Comparison of ENCODE assay signal across 9 cellular contexts in genomic region chr20:2751868-2752630, GRCh38. TPM values are rescaled to one million over a fixed set of nuclear protein-coding genes. Genes with fewer than 3 reads are reported as not detected.
A peak's percentile ranks its signal among the peaks of the same experiment; 100 is the strongest.
DNase-seq lines count a peak whose midpoint lies in the region; ATAC-seq, FAIRE-seq and TF ChIP-seq lines count a peak whose summit lies in the region.
"Had no signal": no experiment of that assay in that cellular context is flagged by ENCODE, and none has a peak within 500 bp of the region (broad histone marks: within the 10 kb centered on the region; RNA-seq: fewer than 3 reads in every experiment).

No MANE protein-coding gene starts in this region.

- no peaks in the 10 kb centered on the region for H3K9me3 Mint-ChIP-seq in HFFc6

- H3K4me2 ChIP-seq in SU-DHL-6 (ENCODE audit: low read depth, low read length, poor library complexity, severe bottlenecking) (peak overlapping the region; percentile 43), K562 (ENCODE audit: insufficient read depth, low read length) (peak overlapping the region; percentile 72)

- H3K4me1 Mint-ChIP-seq in HFFc6 (ENCODE audit: low read depth), result peaks cover 23% of the 10 kb centered on the region

- H3K27ac ChIP-seq in SU-DHL-6 (ENCODE audit: low read depth, low read length), result no peak overlapping the region
- no peak overlapping the region for H3K27ac ChIP-seq in K562 (ENCODE audit: extremely low read depth, low read depth, low read length)
- H3K27ac ChIP-seq in right lobe of liver, result peak overlapping the region; percentile 40 to 86 (median 54)
- H3K27ac ChIP-seq in subcutaneous abdominal adipose tissue (ENCODE audit: low read depth, low read length), result no peak overlapping the region

- POLR2A ChIA-PET in K562 (lab: Yijun Ruan, JAX), result interaction anchor here (0.6 kb wide), 1 partner anchor 1633 kb away, joined by 3 read pairs; no protein-coding TSS in a partner anchor

- TF ChIP-seq CTCF in SU-DHL-6 (IDR thresholded peaks at IDR 0.05; ENCODE audit: insufficient read depth, low read length, poor library complexity, severe bottlenecking) (no peak), K562 (IDR thresholded peaks at IDR 0.05 in 2 of 3, conservative IDR thresholded peaks at IDR 0.05 in 1 of 3; ENCODE audit: insufficient read depth in 2 of 3, low read depth in 1 of 3, low read length in 3 of 3) (peak in 2 of 3 experiments; percentile 23 to 57; a peak in 2 of 6 replicates), right lobe of liver (IDR thresholded peaks at IDR 0.05) (peak; percentile 6 to 35 (median 17)), HFFc6 (IDR thresholded peaks at IDR 0.05) (no peak)

- H3K79me2 ChIP-seq in SU-DHL-6 (ENCODE audit: insufficient read depth, low read length) (no peaks in the 10 kb centered on the region), K562 (ENCODE audit: control insufficient read depth, insufficient read depth, low read length) (no peaks in the 10 kb centered on the region)

- H3K9me3 ChIP-seq in SU-DHL-6 (ENCODE audit: insufficient read depth, low read length) (no peaks in the 10 kb centered on the region), K562 (replicated peaks; ENCODE audit: control insufficient read depth, insufficient read depth, low read depth, low read length) (no peaks in the 10 kb centered on the region), right lobe of liver (no peaks in the 10 kb centered on the region), subcutaneous abdominal adipose tissue (ENCODE audit: control insufficient read depth in 5 of 5, low read length in 5 of 5) (no peaks in the 10 kb centered on the region)

- no peak for FAIRE-seq in K562 (lab: Jason Lieb, UNC)
- FAIRE-seq: A204.1 had no signal

- H3K27me3 ChIP-seq in SU-DHL-6 (ENCODE audit: low read length) (no peaks in the 10 kb centered on the region), K562 (ENCODE audit: control insufficient read depth in 2 of 2, insufficient read depth in 2 of 2, low read length in 2 of 2) (peaks cover 0 to 37% of the 10 kb centered on the region in 2 experiments; a peak in 2 of 5 replicates), right lobe of liver (no peaks in the 10 kb centered on the region), subcutaneous abdominal adipose tissue (ENCODE audit: control insufficient read depth in 5 of 5, insufficient read depth in 4 of 5, low read length in 5 of 5) (peaks cover 22 to 60% (median 53%) of the 10 kb centered on the region in 5 donors)

- no peak for TF ChIP-seq POLR2A in K562 (conservative IDR thresholded peaks at IDR 0.05)
- peak; percentile 37 for TF ChIP-seq POLR2A in right lobe of liver (IDR thresholded peaks at IDR 0.05)

- intact Hi-C loops in K562 (cut with micrococcal nuclease) (loop anchor here (1.0 kb wide), 1 partner anchor 64 kb away; no protein-coding TSS in a partner anchor), right lobe of liver (cut with DNase I) (loop anchor here in 1 of 2 donors (10.0 kb wide), 1 partner anchor 113 kb away; no protein-coding TSS in a partner anchor)

- in situ Hi-C loops in K562 (cut with MboI), result loop anchor here (10.0 kb wide), 1 partner anchor 243 kb away; no protein-coding TSS in a partner anchor

- H3K4me1 ChIP-seq in K562 (replicated peaks in 1 of 2; ENCODE audit: control insufficient read depth in 2 of 2, insufficient read depth in 2 of 2, low read length in 2 of 2), result peaks cover 2 to 39% of the 10 kb centered on the region in 2 experiments; a peak in 4 of 5 replicates
- H3K4me1 ChIP-seq in right lobe of liver, result peaks cover 0 to 24% (median 4%) of the 10 kb centered on the region in 4 donors
- peaks cover 0 to 30% (median 23%) of the 10 kb centered on the region in 5 donors for H3K4me1 ChIP-seq in subcutaneous abdominal adipose tissue (ENCODE audit: control insufficient read depth in 5 of 5, insufficient read depth in 5 of 5, low read length in 5 of 5)

- H4K20me1 ChIP-seq in SU-DHL-6 (ENCODE audit: low read depth, low read length), result no peaks in the 10 kb centered on the region
- no peaks in the 10 kb centered on the region for H4K20me1 ChIP-seq in K562 (replicated peaks; ENCODE audit: control insufficient read depth, insufficient read depth, low read length)

- WGBS in K562 (ENCODE audit: insufficient coverage, low coverage, missing lambda C conversion rate), result 0% methylated on average over 2 of the region's 100 CpGs
- 2% methylated on average over 10 of the region's 100 CpGs for WGBS in right lobe of liver (ENCODE audit: insufficient coverage, low coverage, low lambda C conversion rate, missing lambda C conversion rate)

- H3K36me3 Mint-ChIP-seq in HFFc6 (ENCODE audit: low read depth), result no peaks in the 10 kb centered on the region

- BruUV-seq in K562 (replicated peaks; lab: Mats Ljungman, UMichigan), result no TSS peak

- CTCF ChIA-PET in K562 (lab: Yijun Ruan, JAX; ENCODE audit: low intra/inter-chr PET ratio), result interaction anchor here (0.6 to 1.7 kb wide), 2 partner anchors 100 kb away, joined by 3 to 6 read pairs; partner anchors contain the start of gene NOP56

- H3K27me3 Mint-ChIP-seq in HFFc6 (ENCODE audit: insufficient read depth), result peaks cover 52% of the 10 kb centered on the region

- no peaks in the 10 kb centered on the region for H3F3A ChIP-seq in SU-DHL-6 (ENCODE audit: insufficient read depth)

- H3K9ac ChIP-seq in SU-DHL-6 (ENCODE audit: low read length), result no peak overlapping the region; the same call in 1 of the 2 replicates
- peak overlapping the region in 1 of 2 experiments; percentile 85; a peak in 2 of 4 replicates for H3K9ac ChIP-seq in K562 (ENCODE audit: insufficient read depth in 1 of 2, low read depth in 2 of 2, low read length in 2 of 2)
- no peak overlapping the region for H3K9ac ChIP-seq in subcutaneous abdominal adipose tissue (ENCODE audit: low read length in 5 of 5)

- H3K36me3 ChIP-seq in SU-DHL-6 (ENCODE audit: low read length), result no peaks in the 10 kb centered on the region
- H3K36me3 ChIP-seq in K562 (ENCODE audit: control insufficient read depth, insufficient read depth, low read length), result no peaks in the 10 kb centered on the region
- H3K36me3 ChIP-seq in right lobe of liver, result no peaks in the 10 kb centered on the region
- no peaks in the 10 kb centered on the region for H3K36me3 ChIP-seq in subcutaneous abdominal adipose tissue (ENCODE audit: control insufficient read depth in 5 of 5, insufficient read depth in 5 of 5, low read length in 5 of 5)

- H3K4me3 Mint-ChIP-seq in HFFc6, result no peak overlapping the region

- peak overlapping the region; percentile 39 for H3K4me3 ChIP-seq in SU-DHL-6 (ENCODE audit: insufficient read depth, low read length, poor library complexity, severe bottlenecking)
- H3K4me3 ChIP-seq in K562, result peak overlapping the region; percentile 40
- H3K4me3 ChIP-seq in right lobe of liver, result peak overlapping the region; percentile 49 to 64 (median 55)
- H3K4me3 ChIP-seq in subcutaneous abdominal adipose tissue (ENCODE audit: low read depth in 1 of 5, low read length in 5 of 5), result peak overlapping the region in 4 of 5 donors; percentile 27 to 61 (median 49)

- no peak for TF ChIP-seq RAD21 in K562 (CRISPR knock-in tag; conservative IDR thresholded peaks at IDR 0.05 in 1 of 2, IDR thresholded peaks at IDR 0.05 in 1 of 2)

- peak; percentile 72 for DNase-seq in DMS 273 (lab: John Stamatoyannopoulos, UW; ENCODE audit: unreplicated experiment)
- no peak for DNase-seq in DMS 273 treated with DMSO at 0.1 percent for 48 hours (lab: John Stamatoyannopoulos, UW)
- DNase-seq in K562 (ENCODE audit: extremely low read depth in 1 of 4, low spot score in 3 of 4), result peak; percentile 44 to 84 (median 70)
- DNase-seq in right lobe of liver, result peak in 2 of 3 donors; percentile 53 to 63
- no peak for DNase-seq in HFFc6

- TF ChIP-seq EP300 in K562 (IDR thresholded peaks at IDR 0.05; ENCODE audit: low read length), result no peak

- H3K9me2 ChIP-seq in SU-DHL-6 (replicated peaks; ENCODE audit: insufficient read depth, low read length), result no peaks in the 10 kb centered on the region

- H2AFZ ChIP-seq in SU-DHL-6 (ENCODE audit: low read depth, low read length, severe bottlenecking) (no peak overlapping the region), K562 (ENCODE audit: low read depth, low read length) (peak overlapping the region; percentile 72)

- no peaks in the 10 kb centered on the region for H3K9me1 ChIP-seq in K562 (ENCODE audit: control insufficient read depth, insufficient read depth, low read length)

- ATAC-seq in K562 (peak; percentile 81), right lobe of liver (peak; percentile 49 to 62 (median 51)), HG02852 (IDR thresholded peaks at IDR 0.05; ENCODE audit: unreplicated experiment) (no peak)

- H3K27ac Mint-ChIP-seq in HFFc6, result no peak overlapping the region

RNA-seq across cellular contexts. Expression of gene CPXM1, which starts 48.4 kb away (rescaled TPM):
- total RNA-seq in K562 (2011; cell fraction: chromatin; rRNA removed; ENCODE audit: low replicate concordance), result 4.1 and 15.4 TPM in 2 replicates
- total RNA-seq in K562 (2011; cell fraction: nucleolus; rRNA removed), result 6.3 and 13.0 TPM in 2 replicates
- total RNA-seq in K562 (2011; cell fraction: nucleoplasm; rRNA removed), result 5.3 and 5.7 TPM in 2 replicates
- total RNA-seq in K562 (2014; rRNA removed), result 0.32 and 0.41 TPM in 2 replicates
- total RNA-seq in K562 (2014; rRNA removed; fragmentation: Illumina TruSeq; extraction: Trizol), result 0.07 and 0.13 TPM in 2 replicates
- total RNA-seq in K562 (2015; rRNA removed; fragmentation: Illumina TruSeq; extraction: Trizol), result 0.04 TPM in 1 of 2 replicates, not detected in the other
- total RNA-seq in K562 (2021), result 0.47 and 0.49 TPM in 2 replicates
- polyA plus RNA-seq in K562 (2011; rRNA removed), result 1.1 and 4.5 TPM in 2 replicates
- 3.0 and 3.8 TPM in 2 replicates for polyA plus RNA-seq in K562 (2011; cell fraction: cytosol; rRNA removed)
- polyA plus RNA-seq in K562 (2011; cell fraction: nucleus; rRNA removed), result 13.5 and 29.6 TPM in 2 replicates
- polyA plus RNA-seq in K562 (2012), result 0.18 and 0.86 TPM in 2 replicates
- polyA plus RNA-seq in K562 (2014; fragmentation: Illumina TruSeq; extraction: Trizol), result 0.45 and 0.50 TPM in 2 replicates
- polyA plus RNA-seq in K562 (2014; fragmentation: Nextera tagmentation; extraction: Ambion mirVana), result not detected
- polyA plus RNA-seq in K562 (2014; rRNA removed), result 0.28 and 0.37 TPM in 2 replicates
- 0.67 and 1.1 TPM in 2 replicates for polyA minus RNA-seq in K562 (2011; rRNA and poly(A)+ RNA removed)
- polyA minus RNA-seq in K562 (2011; cell fraction: cytosol; rRNA and poly(A)+ RNA removed), result 0.55 and 0.86 TPM in 2 replicates
- 1.1 and 3.6 TPM in 2 replicates for polyA minus RNA-seq in K562 (2011; cell fraction: nucleus; rRNA and poly(A)+ RNA removed)
- under 1 TPM in 3 of 6 experiments, not detected in 3; 0.07 to 0.16 (median 0.12) TPM for total RNA-seq in right lobe of liver
- total RNA-seq in HFFc6 (2021; fragmentation: NEBNext Ultra II Directional; extraction: Animal tissue kit (Norgen Biotek cat#: 25700)), result under 1 TPM in 1 of 6 experiments, not detected in 5; 0.10 TPM

RNA-seq across cellular contexts. Expression of gene EBF4, which starts 59.5 kb away (rescaled TPM):
- 0.25 and 0.62 TPM in 2 replicates for total RNA-seq in K562 (2011; cell fraction: chromatin; rRNA removed; ENCODE audit: low replicate concordance)
- total RNA-seq in K562 (2011; cell fraction: nucleolus; rRNA removed), result 0.17 and 0.39 TPM in 2 replicates
- total RNA-seq in K562 (2011; cell fraction: nucleoplasm; rRNA removed), result not detected in 2 replicates
- total RNA-seq in K562 (2014; rRNA removed) (0.09 TPM in 1 of 2 replicates, not detected in the other), K562 (2014; rRNA removed; fragmentation: Illumina TruSeq; extraction: Trizol) (not detected in 2 replicates), K562 (2015; rRNA removed; fragmentation: Illumina TruSeq; extraction: Trizol) (not detected in 2 replicates), K562 (2021) (not detected in 2 replicates), right lobe of liver (10 to 100 TPM in 1 of 6 experiments, 1 to 10 TPM in 5; 2.8 to 16.6 (median 6.2) TPM)
- polyA plus RNA-seq in K562 (2011; rRNA removed) (0.04 TPM in 1 of 2 replicates, not detected in the other), K562 (2014; fragmentation: Illumina TruSeq; extraction: Trizol) (not detected in 2 replicates), K562 (2014; fragmentation: Nextera tagmentation; extraction: Ambion mirVana) (not detected), K562 (2014; rRNA removed) (not detected in 2 replicates)
- 0.03 and 0.16 TPM in 2 replicates for polyA plus RNA-seq in K562 (2011; cell fraction: cytosol; rRNA removed)
- 0.21 and 0.34 TPM in 2 replicates for polyA plus RNA-seq in K562 (2011; cell fraction: nucleus; rRNA removed)
- polyA plus RNA-seq in K562 (2012), result 0.32 TPM in 1 of 2 replicates, not detected in the other
- not detected in 2 replicates for polyA minus RNA-seq in K562 (2011; rRNA and poly(A)+ RNA removed)
- not detected in 2 replicates for polyA minus RNA-seq in K562 (2011; cell fraction: cytosol; rRNA and poly(A)+ RNA removed)
- polyA minus RNA-seq in K562 (2011; cell fraction: nucleus; rRNA and poly(A)+ RNA removed), result 0.22 TPM in 1 of 2 replicates, not detected in the other
- under 1 TPM in 3 of 6 experiments, not detected in 3; 0.14 to 0.48 (median 0.46) TPM for total RNA-seq in HFFc6 (2021; fragmentation: NEBNext Ultra II Directional; extraction: Animal tissue kit (Norgen Biotek cat#: 25700))

Comparison
In these comparisons a context has a peak if more than half of its experiments do, and no peak if none do; other contexts are left out.
1. DNase-seq: peak in DMS 273 (single experiment), K562 (4 of 4) and right lobe of liver (2 of 3); none in DMS 273 treated with DMSO at 0.1 percent for 48 hours (single experiment) and HFFc6 (single experiment).
2. H3K27ac ChIP-seq: peak in right lobe of liver (3 of 3); none in SU-DHL-6 (single experiment), K562 (single experiment) and subcutaneous abdominal adipose tissue (single experiment).
3. CTCF ChIP-seq: peak in K562 (2 of 3) and right lobe of liver (4 of 4); none in SU-DHL-6 (single experiment) and HFFc6 (single experiment).
4. Peak in every context shown above with its lines, with median percentiles within 50 percentile points of each other: H3K4me3 ChIP-seq.